ENCODE assay signal across 27 cellular contexts in genomic region chr7:107023522-107024149, GRCh38. TPM values are rescaled to one million over a fixed set of nuclear protein-coding genes. Genes with fewer than 3 reads are reported as not detected.
DNase-seq lines count a peak whose midpoint lies in the region; ATAC-seq, FAIRE-seq and TF ChIP-seq lines count a peak whose summit lies in the region.
"Had no signal": no experiment of that assay in that cellular context is flagged by ENCODE, and none has a peak within 500 bp of the region (broad histone marks: within the 10 kb centered on the region; RNA-seq: fewer than 3 reads in every experiment).

No MANE protein-coding gene starts in this region.

- H3K4me1 ChIP-seq in GM23338 (ENCODE audit: insufficient read depth) (peaks cover 9% of the 10 kb centered on the region; the same call in 1 of the 2 replicates), endothelial cell of umbilical vein (ENCODE audit: control insufficient read depth, extremely low read depth, insufficient read depth, low read length) (no peaks in the 10 kb centered on the region), testis (peaks cover 11% of the 10 kb centered on the region)

- no peak overlapping the region for H3K27ac Mint-ChIP-seq in GM23338
- no peak overlapping the region for H3K27ac Mint-ChIP-seq in stimulated activated effector memory CD8-positive, alpha-beta T cell treated with anti-CD3 and anti-CD28 coated beads, Interleukin-12 subunit alpha, Interleukin-12 subunit beta, amount 100 ng/mL, for 72 hours
- H3K27ac Mint-ChIP-seq: CD4-positive, alpha-beta memory T cell had no signal

- ATAC-seq in GM23338 (no peak), SK-N-SH treated with all-trans-retinoic acid at 6 μM for 48 hours (no peak)
- no peak for ATAC-seq in stimulated activated effector memory CD8-positive, alpha-beta T cell treated with anti-CD3 and anti-CD28 coated beads, Interleukin-12 subunit alpha, Interleukin-12 subunit beta, amount 100 ng/mL, for 72 hours
- ATAC-seq: A549, Right ventricle myocardium inferior had no signal

- H3K9me2 ChIP-seq in GM23338 (ENCODE audit: insufficient read depth) = no peaks in the 10 kb centered on the region; the same call in 1 of the 2 replicates

- DNase-seq in GM23338 (ENCODE audit: low spot score) = no peak
- DNase-seq in astrocyte of the cerebellum (ENCODE audit: low read depth) = peak; percentile 61
- DNase-seq in endothelial cell of umbilical vein (ENCODE audit: low read depth, low spot score) = no peak
- peak; percentile 43 for DNase-seq in testis
- DNase-seq in stimulated activated effector memory CD8-positive, alpha-beta T cell treated with anti-CD3 and anti-CD28 coated beads, Interleukin-12 subunit alpha, Interleukin-12 subunit beta, amount 100 ng/mL, for 72 hours (ENCODE audit: low spot score in 2 of 2) = no peak
- no peak for DNase-seq in middle frontal gyrus (ENCODE audit: extremely low spot score, low spot score)
- DNase-seq: AML-193; C1 segment of cervical spinal cord; CD4-positive, alpha-beta memory T cell; COR-L47; Karpas-422; MV-4-11; NCI-H1105; NCI-H1436 treated with DMSO at 0.1 percent for 48 hours; NCI-H1930; NCI-H2107; NCI-H524; NCI-H748 treated with DMSO at 0.1 percent for 48 hours; PC-9; SJCRH30 had no signal

- peaks cover 2% of the 10 kb centered on the region; the same call in 1 of the 3 replicates for H3K36me3 Mint-ChIP-seq in GM23338 (ENCODE audit: low read depth)
- H3K36me3 Mint-ChIP-seq in stimulated activated effector memory CD8-positive, alpha-beta T cell treated with anti-CD3 and anti-CD28 coated beads, Interleukin-12 subunit alpha, Interleukin-12 subunit beta, amount 100 ng/mL, for 72 hours = no peaks in the 10 kb centered on the region
- H3K36me3 Mint-ChIP-seq: CD4-positive, alpha-beta memory T cell had no signal

- CTCF ChIA-PET in endothelial cell of umbilical vein (lab: Charles Lee) = interaction anchor here (1.6 to 3.1 kb wide), 2 partner anchors 76 to 124 kb away, joined by 7 to 10 read pairs; no protein-coding TSS in a partner anchor

- H3K36me3 ChIP-seq in GM23338 (ENCODE audit: insufficient read depth) (no peaks in the 10 kb centered on the region), endothelial cell of umbilical vein (ENCODE audit: control insufficient read depth in 2 of 2, extremely low read depth in 1 of 2, insufficient read depth in 2 of 2, low read length in 2 of 2) (no peaks in the 10 kb centered on the region), testis (ENCODE audit: low read depth, missing control alignments) (no peaks in the 10 kb centered on the region)
- H3K36me3 ChIP-seq: SJCRH30 had no signal

- H3K9me3 Mint-ChIP-seq in GM23338 = 0 out of 3 replicates have a peak, but pooled peaks cover 3% of the 10 kb centered on the region
- no peaks in the 10 kb centered on the region for H3K9me3 Mint-ChIP-seq in stimulated activated effector memory CD8-positive, alpha-beta T cell treated with anti-CD3 and anti-CD28 coated beads, Interleukin-12 subunit alpha, Interleukin-12 subunit beta, amount 100 ng/mL, for 72 hours

- H3K9me3 ChIP-seq in endothelial cell of umbilical vein (replicated peaks; ENCODE audit: control insufficient read depth, insufficient read depth, low read length) (no peaks in the 10 kb centered on the region), testis (no peaks in the 10 kb centered on the region)
- H3K9me3 ChIP-seq: A549, SJCRH30 had no signal

- H3K9me1 ChIP-seq in endothelial cell of umbilical vein (replicated peaks; ENCODE audit: control insufficient read depth, extremely low read depth, insufficient read depth, low read length) = no peaks in the 10 kb centered on the region

- peaks cover 2% of the 10 kb centered on the region for H3K27me3 Mint-ChIP-seq in GM23338 (ENCODE audit: insufficient read depth, low read depth, poor library complexity)

- H3K4me3 ChIP-seq in GM23338 = no peak overlapping the region
- no peak overlapping the region for H3K4me3 ChIP-seq in astrocyte of the cerebellum (ENCODE audit: low read depth, low read length)
- H3K4me3 ChIP-seq in endothelial cell of umbilical vein (replicated peaks in 1 of 3; ENCODE audit: insufficient read depth in 1 of 3, low read depth in 1 of 3, low read length in 3 of 3) = no peak overlapping the region
- H3K4me3 ChIP-seq in testis = no peak overlapping the region
- H3K4me3 ChIP-seq: A549, PC-9, SJCRH30 had no signal

- no TSS peak for BruUV-seq in endothelial cell of umbilical vein (replicated peaks; lab: Mats Ljungman, UMichigan)

- H3K4me2 ChIP-seq in GM23338 = no peak overlapping the region
- H3K4me2 ChIP-seq in endothelial cell of umbilical vein (ENCODE audit: insufficient read depth, low read length) = no peak overlapping the region
- H3K4me2 ChIP-seq: A549, PC-9 had no signal

- no peaks in the 10 kb centered on the region for H3K27me3 ChIP-seq in GM23338 (ENCODE audit: insufficient read depth)
- no peaks in the 10 kb centered on the region for H3K27me3 ChIP-seq in endothelial cell of umbilical vein (ENCODE audit: control insufficient read depth in 2 of 2, insufficient read depth in 2 of 2, low read length in 2 of 2)
- H3K27me3 ChIP-seq in testis = no peaks in the 10 kb centered on the region
- H3K27me3 ChIP-seq: SJCRH30 had no signal

- dilution Hi-C loops in endothelial cell of umbilical vein (cut with MboI; ENCODE audit: extremely low pct_ligation_motif_present, low sequenced_read_pairs) = no loop called here

- no peaks in the 10 kb centered on the region; the same call in 1 of the 2 replicates for H4K20me1 ChIP-seq in GM23338 (replicated peaks; ENCODE audit: insufficient read depth)
- no peaks in the 10 kb centered on the region for H4K20me1 ChIP-seq in endothelial cell of umbilical vein (replicated peaks; ENCODE audit: control insufficient read depth, extremely low read depth, insufficient read depth, low read length)

- H3K27ac ChIP-seq in GM23338 (ENCODE audit: low read depth) (no peak overlapping the region), endothelial cell of umbilical vein (ENCODE audit: insufficient read depth, low read depth, low read length) (no peak overlapping the region), testis (peak overlapping the region; percentile 41 to 62)
- H3K27ac ChIP-seq: A549, PC-9, SJCRH30 had no signal

- H2AFZ ChIP-seq in GM23338 (0 out of 2 replicates have a peak overlapping the region, but pooled peaks have one; percentile 8), endothelial cell of umbilical vein (ENCODE audit: low read depth, low read length) (no peak overlapping the region)
- H2AFZ ChIP-seq: PC-9 had no signal

- no peak overlapping the region for H3K4me3 Mint-ChIP-seq in GM23338
- H3K4me3 Mint-ChIP-seq in stimulated activated effector memory CD8-positive, alpha-beta T cell treated with anti-CD3 and anti-CD28 coated beads, Interleukin-12 subunit alpha, Interleukin-12 subunit beta, amount 100 ng/mL, for 72 hours = no peak overlapping the region
- H3K4me3 Mint-ChIP-seq: CD4-positive, alpha-beta memory T cell had no signal

- TF ChIP-seq CTCF in GM23338 (conservative IDR thresholded peaks at IDR 0.05; ENCODE audit: low read depth in 2 of 2) = no peak
- TF ChIP-seq CTCF in astrocyte of the cerebellum (IDR thresholded peaks at IDR 0.05; ENCODE audit: low read depth, low read length, missing control alignments) = no peak
- no peak for TF ChIP-seq CTCF in endothelial cell of umbilical vein (IDR thresholded peaks at IDR 0.05; ENCODE audit: extremely low read depth in 1 of 2, insufficient read depth in 1 of 2, low read depth in 1 of 2, low read length in 2 of 2)
- no peak for TF ChIP-seq CTCF in testis (IDR thresholded peaks at IDR 0.05)

- TF ChIP-seq POLR2A in endothelial cell of umbilical vein (IDR thresholded peaks at IDR 0.05; ENCODE audit: low read depth, low read length) (no peak), testis (IDR thresholded peaks at IDR 0.05) (no peak)

- H3K4me1 Mint-ChIP-seq in GM23338 = peaks cover 13% of the 10 kb centered on the region
- H3K4me1 Mint-ChIP-seq in stimulated activated effector memory CD8-positive, alpha-beta T cell treated with anti-CD3 and anti-CD28 coated beads, Interleukin-12 subunit alpha, Interleukin-12 subunit beta, amount 100 ng/mL, for 72 hours = no peaks in the 10 kb centered on the region
- H3K4me1 Mint-ChIP-seq: CD4-positive, alpha-beta memory T cell had no signal

- intact Hi-C loops in endothelial cell of umbilical vein (cut with micrococcal nuclease) = no loop called here
- intact Hi-C loops in testis (cut with DNase I; ENCODE audit: low total_unique reads) = no loop called here

- in situ Hi-C loops in astrocyte of the cerebellum (cut with HindIII; ENCODE audit: low sequenced_read_pairs) = no loop called here

- H3K79me2 ChIP-seq in GM23338 (replicated peaks; ENCODE audit: insufficient read depth) (no peaks in the 10 kb centered on the region), endothelial cell of umbilical vein (ENCODE audit: control insufficient read depth, insufficient read depth, low read length) (no peaks in the 10 kb centered on the region)

- H3F3A ChIP-seq in GM23338 (replicated peaks; ENCODE audit: low read depth) = no peaks in the 10 kb centered on the region

- POLR2A ChIA-PET in endothelial cell of umbilical vein (lab: Charles Lee) = no interaction called here

- H3K9ac ChIP-seq in endothelial cell of umbilical vein (replicated peaks; ENCODE audit: extremely low read depth, insufficient read depth, low read length) = no peak overlapping the region

- peak; percentile 24 for FAIRE-seq in endothelial cell of umbilical vein (lab: Jason Lieb, UNC)
- FAIRE-seq: A549, GM12892, GM19239, H54 had no signal

TF ChIP-seq in endothelial cell of umbilical vein, 7 proteins besides CTCF, POLR2A, EP300 and RAD21 (continues in another document):
- no peak for TF ChIP-seq GATA2 (IDR thresholded peaks at IDR 0.05; ENCODE audit: insufficient read depth, insufficient read length, low read depth, low read length)

RNA-seq across cellular contexts. Expression of gene PRKAR2B, which starts 20.9 kb away (rescaled TPM):
- total RNA-seq in GM23338 (2014; rRNA removed; shearing (Covaris generic)) = 48.8 and 53.6 TPM in 2 replicates
- polyA plus RNA-seq in GM23338 (2016; fragmentation: Nextera tagmentation; extraction: Ambion mirVana) = 50.6 and 76.8 TPM in 2 replicates
- 37.6 and 39.8 TPM in 2 replicates for total RNA-seq in endothelial cell of umbilical vein
- 6.8 and 10.7 TPM in 2 replicates for polyA plus RNA-seq in endothelial cell of umbilical vein
- polyA plus RNA-seq in endothelial cell of umbilical vein (2011; cell fraction: cytosol; rRNA removed) = 15.5 and 17.7 TPM in 2 replicates
- polyA plus RNA-seq in endothelial cell of umbilical vein (2011; cell fraction: nucleus; rRNA removed) = 9.1 and 15.1 TPM in 2 replicates
- 13.6 and 28.8 TPM in 2 replicates for polyA plus RNA-seq in endothelial cell of umbilical vein (2012)
- polyA minus RNA-seq in endothelial cell of umbilical vein = 12.9 and 17.3 TPM in 2 replicates
- not detected for polyA minus RNA-seq in endothelial cell of umbilical vein (2011; cell fraction: cytosol; rRNA and poly(A)+ RNA removed)
- 10.2 and 12.3 TPM in 2 replicates for polyA minus RNA-seq in endothelial cell of umbilical vein (2011; cell fraction: nucleus; rRNA and poly(A)+ RNA removed)
- 10 to 100 TPM; 66.3 to 81.8 TPM for total RNA-seq in testis
- polyA plus RNA-seq in testis (ENCODE audit: insufficient read depth, low read depth, low replicate concordance) = 51.7 TPM
- total RNA-seq: HT-29 had no signal

Comparison
In these comparisons a context has a peak if more than half of its experiments do, and no peak if none do; other contexts are left out.
1. DNase-seq: peak in astrocyte of the cerebellum (single experiment) and testis (single experiment); none in GM23338 (single experiment), endothelial cell of umbilical vein (single experiment), stimulated activated effector memory CD8-positive, alpha-beta T cell treated with anti-CD3 and anti-CD28 coated beads, Interleukin-12 subunit alpha, Interleukin-12 subunit beta, amount 100 ng/mL, for 72 hours (0 of 2) and middle frontal gyrus (single experiment).
2. H3K27ac ChIP-seq: peak in testis (2 of 2); none in GM23338 (single experiment) and endothelial cell of umbilical vein (single experiment).